22 cellular contexts compared by ENCODE assay signal in the genomic region with DNA sequence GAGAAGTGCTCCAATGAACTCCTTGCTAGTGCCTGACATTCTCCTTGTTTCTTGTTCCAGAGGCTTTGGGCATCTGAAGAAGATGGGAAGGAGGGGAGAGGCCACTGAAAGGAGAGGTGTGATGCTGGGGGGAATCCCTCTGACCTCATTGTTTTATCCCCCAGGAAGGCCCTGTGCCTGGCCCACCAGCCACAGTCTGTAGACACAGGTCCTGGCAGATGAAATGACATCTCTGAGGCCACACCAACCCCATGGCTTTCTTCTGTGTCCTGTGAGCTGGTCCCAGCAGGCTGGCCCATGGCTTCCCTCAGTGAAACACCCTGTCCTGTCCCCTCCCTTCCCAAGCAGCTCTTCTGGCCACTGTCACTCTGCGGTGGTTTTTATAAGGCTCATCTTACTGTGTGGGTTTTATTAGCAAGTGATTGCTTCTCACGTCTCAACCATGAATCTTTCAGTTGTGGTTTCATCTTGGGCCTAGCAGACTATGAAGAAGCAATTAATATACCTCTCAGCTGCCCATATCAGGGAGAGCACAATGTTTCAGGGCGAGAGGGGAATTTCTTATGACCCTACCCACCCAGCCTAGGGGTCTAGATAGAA.
"Had no signal": no experiment of that assay in that cellular context is flagged by ENCODE, and none has a peak within 500 bp of the region (broad histone marks: within the 10 kb centered on the region; RNA-seq: fewer than 3 reads in every experiment).

No MANE protein-coding gene starts in this region.

- H3K27me3 Mint-ChIP-seq: activated B cell treated with CpG ODN at 0.5 μM for 24 hours; activated naive CD8-positive, alpha-beta T cell treated with anti-CD3 and anti-CD28 coated beads for 36 hours; memory B cell had no signal

- ATAC-seq: activated CD8-positive, alpha-beta T cell treated with anti-CD3 and anti-CD28 coated beads, Interleukin-2, amount 10 ng/mL, durations not matched to agents 7 days and 5 days; left ventricle myocardium superior; natural killer cell treated with Interleukin-12 subunit alpha and Interleukin-12 subunit beta and Interleukin-15 and Interleukin-18, amount 100 ng/mL, for 72 hours; right cardiac atrium; upper lobe of right lung had no signal

- DNase-seq: activated B cell treated with CpG ODN at 0.5 μM for 24 hours; activated CD4-positive, alpha-beta T cell treated with anti-CD3 and anti-CD28 coated beads for 48 hours; activated CD8-positive, alpha-beta memory T cell treated with anti-CD3 and anti-CD28 coated beads, Interleukin-2, amount 50 U/mL, for 4 hours; activated CD8-positive, alpha-beta T cell treated with anti-CD3 and anti-CD28 coated beads, Interleukin-2, amount 10 ng/mL, durations not matched to agents 7 days and 5 days; activated gamma-delta T cell; activated naive CD8-positive, alpha-beta T cell treated with anti-CD3 and anti-CD28 coated beads for 36 hours; activated T-cell treated with anti-CD3 and anti-CD28 coated beads, Interleukin-2, amount 50 U/mL, for 48 hours; amygdala; brain microvascular endothelial cell; effector memory CD4-positive, alpha-beta T cell; foreskin fibroblast; left ventricle myocardium superior; right cardiac atrium; small intestine; stimulated activated CD4-positive, alpha-beta T cell treated with anti-CD3 and anti-CD28 coated beads, Interleukin-4, amount 100 ng/mL, for 4 hours; stimulated activated CD8-positive, alpha-beta memory T cell treated with anti-CD3 and anti-CD28 coated beads, Interleukin-4, amount 100 ng/mL, for 48 hours; stomach; testis; upper lobe of right lung had no signal

- H3K9me3 ChIP-seq: stomach, testis, upper lobe of right lung had no signal

- H3K4me3 Mint-ChIP-seq: activated B cell treated with CpG ODN at 0.5 μM for 24 hours; activated CD8-positive, alpha-beta T cell treated with anti-CD3 and anti-CD28 coated beads, Interleukin-2, amount 10 ng/mL, durations not matched to agents 7 days and 5 days; activated naive CD8-positive, alpha-beta T cell treated with anti-CD3 and anti-CD28 coated beads for 36 hours; memory B cell; natural killer cell treated with Interleukin-12 subunit alpha and Interleukin-12 subunit beta and Interleukin-15 and Interleukin-18, amount 100 ng/mL, for 72 hours had no signal

- H3K27ac Mint-ChIP-seq: activated B cell treated with CpG ODN at 0.5 μM for 24 hours; activated CD8-positive, alpha-beta T cell treated with anti-CD3 and anti-CD28 coated beads, Interleukin-2, amount 10 ng/mL, durations not matched to agents 7 days and 5 days; activated naive CD8-positive, alpha-beta T cell treated with anti-CD3 and anti-CD28 coated beads for 36 hours; memory B cell; natural killer cell treated with Interleukin-12 subunit alpha and Interleukin-12 subunit beta and Interleukin-15 and Interleukin-18, amount 100 ng/mL, for 72 hours; progenitor cell of endocrine pancreas had no signal

- H3K36me3 Mint-ChIP-seq: activated naive CD8-positive, alpha-beta T cell treated with anti-CD3 and anti-CD28 coated beads for 36 hours; natural killer cell treated with Interleukin-12 subunit alpha and Interleukin-12 subunit beta and Interleukin-15 and Interleukin-18, amount 100 ng/mL, for 72 hours had no signal

- H3K9me3 Mint-ChIP-seq: activated naive CD8-positive, alpha-beta T cell treated with anti-CD3 and anti-CD28 coated beads for 36 hours; natural killer cell treated with Interleukin-12 subunit alpha and Interleukin-12 subunit beta and Interleukin-15 and Interleukin-18, amount 100 ng/mL, for 72 hours had no signal
